In the genomic region with DNA sequence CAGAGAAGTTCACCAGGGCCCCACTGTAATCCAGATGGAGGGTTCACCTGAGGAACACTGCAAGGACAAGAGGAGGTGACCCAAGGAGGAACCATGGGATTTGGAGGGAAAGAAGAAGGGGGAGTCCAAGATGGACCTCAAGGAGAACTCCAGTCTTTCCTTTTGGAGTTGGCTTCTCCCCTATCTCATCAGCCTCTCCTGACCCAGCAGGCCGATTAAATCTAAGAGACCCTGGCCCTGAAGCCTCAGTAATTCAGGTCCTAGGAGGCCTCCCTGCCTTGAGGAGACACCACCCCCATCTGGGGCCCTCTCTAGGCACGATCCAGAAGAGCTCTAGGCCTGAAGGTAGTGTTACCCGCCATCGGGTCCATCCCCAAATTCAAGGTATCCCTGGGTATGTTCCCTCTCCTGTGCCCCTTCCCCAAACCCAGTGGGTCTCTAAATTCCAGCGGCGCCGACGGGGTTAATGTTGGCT, we compare ENCODE assay signal across 13 cellular contexts. TPM values are rescaled to one million over a fixed set of nuclear protein-coding genes. Genes with fewer than 3 reads are reported as not detected.
A peak's percentile ranks its signal among the peaks of the same experiment; 100 is the strongest.
DNase-seq lines count a peak whose midpoint lies in the region; ATAC-seq and TF ChIP-seq lines count a peak whose summit lies in the region.
"Had no signal": no experiment of that assay in that cellular context is flagged by ENCODE, and none has a peak within 500 bp of the region (broad histone marks: within the 10 kb centered on the region; RNA-seq: fewer than 3 reads in every experiment).

No MANE protein-coding gene starts in this region.

- TF ChIP-seq CTCF in endothelial cell (IDR thresholded peaks at IDR 0.05; ENCODE audit: unreplicated experiment) (no peak), parathyroid adenoma (IDR thresholded peaks at IDR 0.05) (no peak)

- H2AFZ ChIP-seq in parathyroid adenoma, result no peak overlapping the region

- H3K4me3 ChIP-seq in CD4-positive, alpha-beta memory T cell (ENCODE audit: low read length in 2 of 2), result peak overlapping the region; percentile 15 to 54
- H3K4me3 ChIP-seq in parathyroid adenoma (ENCODE audit: low read depth, low read length), result no peak overlapping the region
- H3K4me3 ChIP-seq: SK-N-MC had no signal

- H3K4me3 Mint-ChIP-seq in CD4-positive, alpha-beta memory T cell, result peak overlapping the region; percentile 86 to 96 (median 90)
- peak overlapping the region; percentile 43 for H3K4me3 Mint-ChIP-seq in endothelial cell (ENCODE audit: unreplicated experiment)

- no peaks in the 10 kb centered on the region for H3K9me3 ChIP-seq in CD4-positive, alpha-beta memory T cell (ENCODE audit: control insufficient read depth in 1 of 2, low read length in 2 of 2)
- H3K9me3 ChIP-seq in KOPT-K1 (ENCODE audit: insufficient read depth, low read length, poor library complexity, severe bottlenecking) (no peaks in the 10 kb centered on the region), parathyroid adenoma (ENCODE audit: control insufficient read depth, low read length) (no peaks in the 10 kb centered on the region)
- H3K9me3 ChIP-seq: thyroid gland had no signal

- peak overlapping the region; percentile 42 for H3K27ac ChIP-seq in CD4-positive, alpha-beta memory T cell (ENCODE audit: low read depth, low read length)
- H3K27ac ChIP-seq in KOPT-K1 (ENCODE audit: low read depth, low read length, poor library complexity, severe bottlenecking), result peak overlapping the region; percentile 67
- no peak overlapping the region for H3K27ac ChIP-seq in parathyroid adenoma
- H3K27ac ChIP-seq: SK-N-MC, thyroid gland had no signal

- peaks cover 0 to 3% of the 10 kb centered on the region in 2 donors for H3K36me3 Mint-ChIP-seq in CD4-positive, alpha-beta memory T cell
- peaks cover 5% of the 10 kb centered on the region for H3K36me3 Mint-ChIP-seq in endothelial cell (ENCODE audit: low read depth, unreplicated experiment)

- intact Hi-C loops in CD4-positive, alpha-beta memory T cell (cut with micrococcal nuclease), result loop anchor here (5.0 kb wide), 1 partner anchor 35 kb away; no protein-coding TSS in a partner anchor

- H3K4me2 ChIP-seq in parathyroid adenoma (ENCODE audit: low read length), result peak overlapping the region; percentile 59

- POLR2A ChIA-PET in CD4-positive, alpha-beta memory T cell (lab: Charles Lee; ENCODE audit: partially characterized antibody), result interaction anchor here (1.0 to 9.8 kb wide), 8 partner anchors 15 to 414 kb away, joined by 3 to 262 read pairs (median 5); partner anchors contain the start of genes DGKZ and PEX16

- no peaks in the 10 kb centered on the region for H3K79me2 ChIP-seq in parathyroid adenoma

- no peaks in the 10 kb centered on the region for H3K27me3 ChIP-seq in CD4-positive, alpha-beta memory T cell (ENCODE audit: insufficient read depth, low read length)
- H3K27me3 ChIP-seq in parathyroid adenoma (ENCODE audit: control insufficient read depth, insufficient read depth, low read length), result no peaks in the 10 kb centered on the region

- H3K4me1 ChIP-seq in CD4-positive, alpha-beta memory T cell (ENCODE audit: insufficient read depth, low read length), result peaks cover 69% of the 10 kb centered on the region
- H3K4me1 ChIP-seq in parathyroid adenoma, result no peaks in the 10 kb centered on the region

- no peak overlapping the region for H3K9ac ChIP-seq in parathyroid adenoma

- CTCF ChIA-PET in CD4-positive, alpha-beta memory T cell (lab: Charles Lee; ENCODE audit: partially characterized antibody), result interaction anchor here (1.1 to 11.9 kb wide), 8 partner anchors 11 to 92 kb away, joined by 3 to 187 read pairs (median 13); no protein-coding TSS in a partner anchor

- no peaks in the 10 kb centered on the region for H3K36me3 ChIP-seq in CD4-positive, alpha-beta memory T cell (ENCODE audit: insufficient read depth, low read length)
- no peaks in the 10 kb centered on the region for H3K36me3 ChIP-seq in KOPT-K1 (ENCODE audit: insufficient read depth, low read length)
- H3K36me3 ChIP-seq in parathyroid adenoma (ENCODE audit: control insufficient read depth, insufficient read depth, low read length), result no peaks in the 10 kb centered on the region
- H3K36me3 ChIP-seq: thyroid gland had no signal

- no peak for ATAC-seq in GM18909 (IDR thresholded peaks at IDR 0.05; ENCODE audit: poor library complexity, unreplicated experiment)

- H3K27me3 Mint-ChIP-seq in CD4-positive, alpha-beta memory T cell, result no peaks in the 10 kb centered on the region
- H3K27me3 Mint-ChIP-seq in endothelial cell (ENCODE audit: unreplicated experiment), result peaks cover 20% of the 10 kb centered on the region

- H3K27ac Mint-ChIP-seq in CD4-positive, alpha-beta memory T cell, result peak overlapping the region; percentile 84 to 98 (median 94)
- peak overlapping the region; percentile 9 for H3K27ac Mint-ChIP-seq in endothelial cell (ENCODE audit: unreplicated experiment)

- H3K4me1 Mint-ChIP-seq in CD4-positive, alpha-beta memory T cell, result peaks cover 33 to 72% (median 58%) of the 10 kb centered on the region in 4 donors
- H3K4me1 Mint-ChIP-seq in endothelial cell (ENCODE audit: unreplicated experiment), result peaks cover 30% of the 10 kb centered on the region

- DNase-seq in CD4-positive, alpha-beta memory T cell, result no peak
- DNase-seq in endothelial cell (ENCODE audit: low spot score) (no peak), AG20443 (ENCODE audit: low spot score) (no peak), T1000 (lab: John Stamatoyannopoulos, UW) (no peak), cerebellum (ENCODE audit: low spot score) (no peak)
- DNase-seq: kidney glomerular epithelial cell, NCI-H524 treated with DMSO at 0.1 percent for 48 hours, thyroid gland had no signal

- no peaks in the 10 kb centered on the region for H3K9me3 Mint-ChIP-seq in CD4-positive, alpha-beta memory T cell
- no peaks in the 10 kb centered on the region for H3K9me3 Mint-ChIP-seq in endothelial cell (ENCODE audit: unreplicated experiment)

RNA-seq across cellular contexts. Expression of gene DGKZ, which starts 15.1 kb away (rescaled TPM):
- total RNA-seq in CD4-positive, alpha-beta memory T cell, result 100 to 1,000 TPM; 230 to 235 TPM
- polyA plus RNA-seq in CD4-positive, alpha-beta memory T cell, result 10 to 100 TPM; 34.8 to 78.9 TPM
- total RNA-seq in endothelial cell (ENCODE audit: unreplicated experiment), result 127 TPM
- 48.1 TPM for total RNA-seq in cerebellum

RNA-seq across cellular contexts. Expression of gene MDK, which starts 49.3 kb away (rescaled TPM):
- total RNA-seq in CD4-positive, alpha-beta memory T cell, result 1 to 10 TPM; 4.7 to 5.6 TPM
- not detected for polyA plus RNA-seq in CD4-positive, alpha-beta memory T cell
- 553 TPM for total RNA-seq in endothelial cell (ENCODE audit: unreplicated experiment)
- 46.8 TPM for total RNA-seq in cerebellum

RNA-seq across cellular contexts. Expression of gene CREB3L1, which starts 54.7 kb away (rescaled TPM):
- total RNA-seq in CD4-positive, alpha-beta memory T cell, result not detected
- polyA plus RNA-seq in CD4-positive, alpha-beta memory T cell, result not detected
- 21.6 TPM for total RNA-seq in endothelial cell (ENCODE audit: unreplicated experiment)
- 2.4 TPM for total RNA-seq in cerebellum

RNA-seq across cellular contexts. Expression of gene CHRM4, which starts 59.4 kb away (rescaled TPM):
- total RNA-seq in CD4-positive, alpha-beta memory T cell, result not detected
- polyA plus RNA-seq in CD4-positive, alpha-beta memory T cell, result under 1 TPM; 0.12 to 0.16 TPM
- total RNA-seq in endothelial cell (ENCODE audit: unreplicated experiment) (not detected), cerebellum (2.6 TPM)
- total RNA-seq: Daoy had no signal

Comparison
In these comparisons a context has a peak if more than half of its experiments do, and no peak if none do; other contexts are left out.
1. RNA of gene MDK, which starts 49.3 kb away (total RNA-seq): 553 TPM in endothelial cell (single experiment); 46.8 TPM in cerebellum (single experiment) and 4.7 to 5.6 TPM in CD4-positive, alpha-beta memory T cell; every median in the first group is over 10 times any median in the second.